Comparison of ENCODE assay signal across 1 cellular context in genomic region chr11:57182896-57183295, GRCh38.
TF ChIP-seq lines count a peak whose summit lies in the region.

No MANE protein-coding gene starts in this region.

TF ChIP-seq in K562, 482 proteins besides CTCF, POLR2A, EP300 and RAD21 (continued from another document):
- TF ChIP-seq, protein P1, sequence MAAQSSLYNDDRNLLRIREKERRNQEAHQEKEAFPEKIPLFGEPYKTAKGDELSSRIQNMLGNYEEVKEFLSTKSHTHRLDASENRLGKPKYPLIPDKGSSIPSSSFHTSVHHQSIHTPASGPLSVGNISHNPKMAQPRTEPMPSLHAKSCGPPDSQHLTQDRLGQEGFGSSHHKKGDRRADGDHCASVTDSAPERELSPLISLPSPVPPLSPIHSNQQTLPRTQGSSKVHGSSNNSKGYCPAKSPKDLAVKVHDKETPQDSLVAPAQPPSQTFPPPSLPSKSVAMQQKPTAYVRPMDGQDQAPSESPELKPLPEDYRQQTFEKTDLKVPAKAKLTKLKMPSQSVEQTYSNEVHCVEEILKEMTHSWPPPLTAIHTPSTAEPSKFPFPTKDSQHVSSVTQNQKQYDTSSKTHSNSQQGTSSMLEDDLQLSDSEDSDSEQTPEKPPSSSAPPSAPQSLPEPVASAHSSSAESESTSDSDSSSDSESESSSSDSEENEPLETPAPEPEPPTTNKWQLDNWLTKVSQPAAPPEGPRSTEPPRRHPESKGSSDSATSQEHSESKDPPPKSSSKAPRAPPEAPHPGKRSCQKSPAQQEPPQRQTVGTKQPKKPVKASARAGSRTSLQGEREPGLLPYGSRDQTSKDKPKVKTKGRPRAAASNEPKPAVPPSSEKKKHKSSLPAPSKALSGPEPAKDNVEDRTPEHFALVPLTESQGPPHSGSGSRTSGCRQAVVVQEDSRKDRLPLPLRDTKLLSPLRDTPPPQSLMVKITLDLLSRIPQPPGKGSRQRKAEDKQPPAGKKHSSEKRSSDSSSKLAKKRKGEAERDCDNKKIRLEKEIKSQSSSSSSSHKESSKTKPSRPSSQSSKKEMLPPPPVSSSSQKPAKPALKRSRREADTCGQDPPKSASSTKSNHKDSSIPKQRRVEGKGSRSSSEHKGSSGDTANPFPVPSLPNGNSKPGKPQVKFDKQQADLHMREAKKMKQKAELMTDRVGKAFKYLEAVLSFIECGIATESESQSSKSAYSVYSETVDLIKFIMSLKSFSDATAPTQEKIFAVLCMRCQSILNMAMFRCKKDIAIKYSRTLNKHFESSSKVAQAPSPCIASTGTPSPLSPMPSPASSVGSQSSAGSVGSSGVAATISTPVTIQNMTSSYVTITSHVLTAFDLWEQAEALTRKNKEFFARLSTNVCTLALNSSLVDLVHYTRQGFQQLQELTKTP (IDR thresholded peaks at IDR 0.05; ENCODE audit: low read depth in 1 of 2, partially characterized antibody in 2 of 2): no peak
- TF ChIP-seq ADNP (tag; IDR thresholded peaks at IDR 0.05) (0 out of 2 replicates have a peak, but pooled peaks have one; percentile 27), ATF2 (CRISPR knock-in tag; IDR thresholded peaks at IDR 0.05) (no peak), SMAD4 (CRISPR knock-in tag; conservative IDR thresholded peaks at IDR 0.05) (no peak)
